In the genomic region with DNA sequence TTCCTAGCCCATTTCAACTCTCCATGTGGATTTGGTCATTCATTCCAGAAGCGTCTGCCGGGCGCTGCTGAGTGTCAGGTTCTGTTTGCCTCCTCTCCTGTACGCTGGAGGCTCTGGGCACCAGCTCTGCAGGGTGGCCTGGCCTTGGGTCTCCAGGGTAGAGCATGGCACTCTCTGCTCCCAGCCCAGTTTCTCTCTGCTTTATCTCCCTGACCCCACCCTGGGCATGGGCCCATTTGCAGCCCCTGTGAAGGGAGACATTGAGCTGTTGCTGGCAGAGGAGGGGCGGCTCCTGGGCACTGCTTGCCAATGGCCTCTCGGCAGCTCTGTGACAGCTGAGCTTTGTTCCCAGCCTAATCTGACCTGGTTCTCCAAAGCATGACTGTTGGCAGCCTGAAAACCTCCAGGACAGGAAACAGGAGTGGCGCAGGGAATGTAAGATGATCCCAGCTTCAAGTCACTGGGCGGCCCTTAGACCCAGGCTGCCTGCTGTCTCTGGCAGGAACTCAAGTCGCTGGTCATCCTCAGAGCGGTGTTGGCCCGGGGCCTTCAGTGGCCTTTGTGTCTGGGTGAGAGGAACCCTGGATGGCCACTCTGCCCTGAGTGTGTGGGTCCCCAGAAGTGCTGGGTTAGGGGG, we compare ENCODE assay signal across 8 cellular contexts.
DNase-seq lines count a peak whose midpoint lies in the region; ATAC-seq and TF ChIP-seq lines count a peak whose summit lies in the region.

No MANE protein-coding gene starts in this region.

- no peak for TF ChIP-seq CTCF in suprapubic skin (IDR thresholded peaks at IDR 0.05)

- no peak for TF ChIP-seq EP300 in suprapubic skin (IDR thresholded peaks at IDR 0.05)

- DNase-seq in HT-29 (ENCODE audit: low spot score) (peak; percentile 75), adipocyte (ENCODE audit: low read depth) (peak; percentile 88), iris pigment epithelial cell (ENCODE audit: low read depth) (peak; percentile 88), suprapubic skin (ENCODE audit: low spot score in 2 of 2) (no peak), NK-92 (lab: John Stamatoyannopoulos, UW; ENCODE audit: unreplicated experiment) (no peak)
- no peak for DNase-seq in stimulated activated CD4-positive, alpha-beta T cell treated with anti-CD3 and anti-CD28 coated beads, Interleukin-15, amount 100 ng/mL, for 24 hours

- ATAC-seq in GM18519 (IDR thresholded peaks at IDR 0.05; ENCODE audit: low FRiP score, unreplicated experiment) (no peak), HG03469 (IDR thresholded peaks at IDR 0.05; ENCODE audit: unreplicated experiment) (no peak)

- peak overlapping the region; percentile 25 for H3K9ac ChIP-seq in adipocyte (ENCODE audit: low read length)

- peak overlapping the region; percentile 92 for H3K27ac ChIP-seq in suprapubic skin

- no peaks in the 10 kb centered on the region for H3K36me3 ChIP-seq in adipocyte (ENCODE audit: control insufficient read depth, insufficient read depth, low read length, severe bottlenecking)
- no peaks in the 10 kb centered on the region for H3K36me3 ChIP-seq in suprapubic skin

- H3K4me1 ChIP-seq in adipocyte (ENCODE audit: control insufficient read depth, insufficient read depth, low read length) (peaks cover 39% of the 10 kb centered on the region), suprapubic skin (peaks cover 49% of the 10 kb centered on the region)

- WGBS in suprapubic skin, result 38% methylated on average over 8 of the region's 11 CpGs

- no peaks in the 10 kb centered on the region for H3K27me3 ChIP-seq in adipocyte (replicated peaks; ENCODE audit: control insufficient read depth, insufficient read depth, low read length)
- no peaks in the 10 kb centered on the region for H3K27me3 ChIP-seq in suprapubic skin

- TF ChIP-seq POLR2A in suprapubic skin (IDR thresholded peaks at IDR 0.05), result no peak

- H3K9me3 ChIP-seq in adipocyte (ENCODE audit: control insufficient read depth, low read length) (no peaks in the 10 kb centered on the region), suprapubic skin (no peaks in the 10 kb centered on the region)

- H3K4me3 ChIP-seq in adipocyte (ENCODE audit: low read length), result no peak overlapping the region
- peak overlapping the region; percentile 6 for H3K4me3 ChIP-seq in suprapubic skin

Comparison
In these comparisons a context has a peak if more than half of its experiments do, and no peak if none do; other contexts are left out.
1. DNase-seq: peak in HT-29 (single experiment), adipocyte (single experiment) and iris pigment epithelial cell (single experiment); none in suprapubic skin (0 of 2), NK-92 (single experiment) and stimulated activated CD4-positive, alpha-beta T cell treated with anti-CD3 and anti-CD28 coated beads, Interleukin-15, amount 100 ng/mL, for 24 hours (single experiment).